In the genomic region with DNA sequence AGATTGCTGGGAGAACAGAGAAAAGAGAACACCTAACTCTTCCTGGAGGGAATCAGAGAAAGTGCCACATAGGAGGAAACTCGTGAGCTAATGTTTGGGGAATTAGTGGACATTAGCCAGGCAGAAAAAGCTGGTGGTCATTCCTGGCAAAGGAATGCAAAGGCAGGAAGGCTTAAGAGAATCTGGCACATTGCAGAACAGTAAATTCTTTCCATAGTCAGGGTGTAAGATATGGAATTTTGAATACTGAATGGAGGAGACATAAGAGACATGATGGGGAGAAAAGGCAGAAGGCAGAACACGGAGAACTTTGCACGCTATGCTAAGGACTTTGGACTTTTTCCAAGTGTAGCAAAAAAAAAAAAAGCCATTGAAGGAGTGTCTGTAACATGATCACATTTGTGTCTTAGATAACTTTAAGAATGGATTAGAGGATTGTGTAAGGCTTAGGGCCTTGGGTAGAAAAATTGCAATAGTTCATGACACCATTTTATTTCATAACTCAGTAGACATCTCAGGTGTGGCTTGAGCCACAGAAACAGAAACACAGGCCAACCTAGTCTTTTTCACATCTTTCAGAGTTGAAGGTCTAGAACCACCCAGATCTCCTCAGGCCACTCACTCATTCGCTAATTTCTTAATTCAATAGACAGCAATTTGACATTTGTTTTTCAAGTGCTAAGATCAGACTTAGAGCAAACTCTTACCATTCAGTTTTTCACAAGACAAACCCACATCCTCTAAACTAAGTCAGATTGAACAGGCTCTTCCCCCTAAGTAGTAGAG, we compare ENCODE assay signal across 8 cellular contexts. TPM values are rescaled to one million over a fixed set of nuclear protein-coding genes. Genes with fewer than 3 reads are reported as not detected.
DNase-seq lines count a peak whose midpoint lies in the region; ATAC-seq, FAIRE-seq and TF ChIP-seq lines count a peak whose summit lies in the region.

No MANE protein-coding gene starts in this region.

- no peaks in the 10 kb centered on the region for H3K9me3 Mint-ChIP-seq in activated T-cell treated with anti-CD3 and anti-CD28 coated beads, Interleukin-2, amount 50 U/mL, for 4 hours
- no peaks in the 10 kb centered on the region for H3K9me3 Mint-ChIP-seq in stimulated activated naive CD8-positive, alpha-beta T cell treated with anti-CD3 and anti-CD28 coated beads, Interleukin-15, Interleukin-2, amounts not matched to agents 100 ng/mL and 50 ng/mL, for 24 hours

- H2AFZ ChIP-seq in SK-N-SH (ENCODE audit: low read depth), result peak overlapping the region; percentile 38

- CTCF ChIA-PET in SK-N-SH (lab: Yijun Ruan, JAX), result no interaction called here

- no peak for TF ChIP-seq CTCF in SK-N-SH (IDR thresholded peaks at IDR 0.05)

- no peaks in the 10 kb centered on the region for H3K9me3 ChIP-seq in SK-N-SH

- peak overlapping the region; percentile 4 for H3K27ac Mint-ChIP-seq in stimulated activated naive CD8-positive, alpha-beta T cell treated with anti-CD3 and anti-CD28 coated beads, Interleukin-15, Interleukin-2, amounts not matched to agents 100 ng/mL and 50 ng/mL, for 24 hours

- TF ChIP-seq POLR2A in GM18505 (IDR thresholded peaks at IDR 0.05; ENCODE audit: borderline replicate concordance, extremely low read depth, insufficient read depth, insufficient read length), result no peak

- H3K27me3 ChIP-seq in SK-N-SH (ENCODE audit: insufficient read depth), result no peaks in the 10 kb centered on the region

- H3K4me3 ChIP-seq in SK-N-SH (ENCODE audit: low read depth in 2 of 2, low read length in 1 of 2), result no peak overlapping the region

- TF ChIP-seq EP300 in SK-N-SH (IDR thresholded peaks at IDR 0.05; ENCODE audit: borderline replicate concordance in 1 of 2, low read depth in 1 of 2, low read length in 1 of 2), result peak; percentile 64 to 95

- POLR2A ChIA-PET in SK-N-SH (lab: Yijun Ruan, JAX), result no interaction called here

- H3K4me2 ChIP-seq in SK-N-SH, result peak overlapping the region; percentile 48

- 29% methylated on average over 4 of the region's 4 CpGs for WGBS in SK-N-SH (ENCODE audit: low lambda C conversion rate)

- H3K36me3 Mint-ChIP-seq in activated T-cell treated with anti-CD3 and anti-CD28 coated beads, Interleukin-2, amount 50 U/mL, for 4 hours (ENCODE audit: insufficient read depth), result no peaks in the 10 kb centered on the region
- no peaks in the 10 kb centered on the region for H3K36me3 Mint-ChIP-seq in stimulated activated naive CD8-positive, alpha-beta T cell treated with anti-CD3 and anti-CD28 coated beads, Interleukin-15, Interleukin-2, amounts not matched to agents 100 ng/mL and 50 ng/mL, for 24 hours (ENCODE audit: low read depth)

- peaks cover 63% of the 10 kb centered on the region for H3K4me1 Mint-ChIP-seq in activated T-cell treated with anti-CD3 and anti-CD28 coated beads, Interleukin-2, amount 50 U/mL, for 4 hours (ENCODE audit: low read depth)
- peaks cover 62% of the 10 kb centered on the region for H3K4me1 Mint-ChIP-seq in stimulated activated naive CD8-positive, alpha-beta T cell treated with anti-CD3 and anti-CD28 coated beads, Interleukin-15, Interleukin-2, amounts not matched to agents 100 ng/mL and 50 ng/mL, for 24 hours (ENCODE audit: low read depth)

- peak overlapping the region; percentile 1 for H3K4me3 Mint-ChIP-seq in activated T-cell treated with anti-CD3 and anti-CD28 coated beads, Interleukin-2, amount 50 U/mL, for 4 hours
- H3K4me3 Mint-ChIP-seq in stimulated activated naive CD8-positive, alpha-beta T cell treated with anti-CD3 and anti-CD28 coated beads, Interleukin-15, Interleukin-2, amounts not matched to agents 100 ng/mL and 50 ng/mL, for 24 hours, result no peak overlapping the region

- ATAC-seq in activated T-cell treated with anti-CD3 and anti-CD28 coated beads, Interleukin-2, amount 50 U/mL, for 4 hours, result peak in 1 of 2 donors; percentile 26
- ATAC-seq in GM18505 (IDR thresholded peaks at IDR 0.05; ENCODE audit: unreplicated experiment), result no peak

- no peak for TF ChIP-seq RAD21 in SK-N-SH (IDR thresholded peaks at IDR 0.05; ENCODE audit: low read length)

- peak overlapping the region; percentile 61 for H3K9ac ChIP-seq in SK-N-SH

- FAIRE-seq in GM19239 (lab: Jason Lieb, UNC), result no peak

- H3K36me3 ChIP-seq in SK-N-SH (replicated peaks in 1 of 2; ENCODE audit: control insufficient read depth in 1 of 2, insufficient read depth in 2 of 2, low read length in 1 of 2), result no peaks in the 10 kb centered on the region

- DNase-seq in activated T-cell treated with anti-CD3 and anti-CD28 coated beads, Interleukin-2, amount 50 U/mL, for 4 hours, result no peak
- no peak for DNase-seq in activated T-cell treated with anti-CD3 and anti-CD28 coated beads, Interleukin-2, amount 50 U/mL, for 1 hour
- DNase-seq in SK-N-SH (no peak), fibroblast of the conjunctiva (ENCODE audit: low read depth) (peak; percentile 81), GM19239 (ENCODE audit: insufficient read length, low spot score) (no peak)
- DNase-seq in stimulated activated CD4-positive, alpha-beta T cell treated with anti-CD3 and anti-CD28 coated beads, Interleukin-12 subunit alpha, Interleukin-12 subunit beta, amount 100 ng/mL, for 4 hours, result no peak

- peaks cover 6 to 46% of the 10 kb centered on the region in 2 experiments for H3K4me1 ChIP-seq in SK-N-SH (ENCODE audit: control insufficient read depth in 1 of 2, insufficient read depth in 2 of 2, low read depth in 1 of 2, low read length in 1 of 2)

- H3K27ac ChIP-seq in SK-N-SH (ENCODE audit: low read depth in 2 of 2, low read length in 1 of 2), result peak overlapping the region; percentile 90 to 94

- H4K20me1 ChIP-seq in SK-N-SH (ENCODE audit: insufficient read depth), result no peaks in the 10 kb centered on the region

- no peaks in the 10 kb centered on the region for H3K9me2 ChIP-seq in SK-N-SH

- H3K79me2 ChIP-seq in SK-N-SH (ENCODE audit: insufficient read depth), result no peaks in the 10 kb centered on the region

- H3F3A ChIP-seq in SK-N-SH (replicated peaks; ENCODE audit: insufficient read depth), result peaks cover 48% of the 10 kb centered on the region

- H3K27me3 Mint-ChIP-seq in activated T-cell treated with anti-CD3 and anti-CD28 coated beads, Interleukin-2, amount 50 U/mL, for 4 hours (ENCODE audit: low read depth), result peaks cover 3% of the 10 kb centered on the region
- H3K27me3 Mint-ChIP-seq in stimulated activated naive CD8-positive, alpha-beta T cell treated with anti-CD3 and anti-CD28 coated beads, Interleukin-15, Interleukin-2, amounts not matched to agents 100 ng/mL and 50 ng/mL, for 24 hours, result peaks cover 15% of the 10 kb centered on the region

TF ChIP-seq in SK-N-SH, 30 proteins besides CTCF, POLR2A, EP300 and RAD21 (continues in another document):
- TF ChIP-seq MEF2A (IDR thresholded peaks at IDR 0.05; ENCODE audit: borderline replicate concordance, low read depth) (no peak), TCF12 (IDR thresholded peaks at IDR 0.05) (peak; percentile 93), YY1 (IDR thresholded peaks at IDR 0.05; ENCODE audit: low read depth) (no peak), USF1 (IDR thresholded peaks at IDR 0.05; ENCODE audit: borderline replicate concordance, low read depth) (no peak), FOXM1 (IDR thresholded peaks at IDR 0.05; ENCODE audit: low read depth) (no peak), FOXJ3 (CRISPR knock-in tag; IDR thresholded peaks at IDR 0.05) (no peak), IRF3 (IDR thresholded peaks at IDR 0.05; ENCODE audit: low read depth, low read length) (no peak), SIN3A (IDR thresholded peaks at IDR 0.05; ENCODE audit: borderline replicate concordance, low read depth, low read length) (peak; percentile 63; the same call in 1 of the 2 replicates), TEAD4 (IDR thresholded peaks at IDR 0.05; ENCODE audit: borderline replicate concordance, insufficient read depth) (peak; percentile 91), JUND (IDR thresholded peaks at IDR 0.05) (peak; percentile 79)

RNA-seq across cellular contexts. Expression of gene CCDC80, which starts 31.2 kb away (rescaled TPM):
- total RNA-seq in activated T-cell treated with anti-CD3 and anti-CD28 coated beads, Interleukin-2, amount 50 U/mL, for 4 hours, result under 1 TPM; 0.16 to 0.43 (median 0.30) TPM
- 83.4 and 103 TPM in 2 replicates for polyA plus RNA-seq in SK-N-SH (2012; rRNA removed)
- 113 and 151 TPM in 2 replicates for polyA plus RNA-seq in SK-N-SH (2012; cell fraction: cytosol; rRNA removed)
- 90.9 and 120 TPM in 2 replicates for polyA plus RNA-seq in SK-N-SH (2012; cell fraction: nucleus; rRNA removed)
